Comparison of ENCODE assay signal across 8 cellular contexts in the genomic region with DNA sequence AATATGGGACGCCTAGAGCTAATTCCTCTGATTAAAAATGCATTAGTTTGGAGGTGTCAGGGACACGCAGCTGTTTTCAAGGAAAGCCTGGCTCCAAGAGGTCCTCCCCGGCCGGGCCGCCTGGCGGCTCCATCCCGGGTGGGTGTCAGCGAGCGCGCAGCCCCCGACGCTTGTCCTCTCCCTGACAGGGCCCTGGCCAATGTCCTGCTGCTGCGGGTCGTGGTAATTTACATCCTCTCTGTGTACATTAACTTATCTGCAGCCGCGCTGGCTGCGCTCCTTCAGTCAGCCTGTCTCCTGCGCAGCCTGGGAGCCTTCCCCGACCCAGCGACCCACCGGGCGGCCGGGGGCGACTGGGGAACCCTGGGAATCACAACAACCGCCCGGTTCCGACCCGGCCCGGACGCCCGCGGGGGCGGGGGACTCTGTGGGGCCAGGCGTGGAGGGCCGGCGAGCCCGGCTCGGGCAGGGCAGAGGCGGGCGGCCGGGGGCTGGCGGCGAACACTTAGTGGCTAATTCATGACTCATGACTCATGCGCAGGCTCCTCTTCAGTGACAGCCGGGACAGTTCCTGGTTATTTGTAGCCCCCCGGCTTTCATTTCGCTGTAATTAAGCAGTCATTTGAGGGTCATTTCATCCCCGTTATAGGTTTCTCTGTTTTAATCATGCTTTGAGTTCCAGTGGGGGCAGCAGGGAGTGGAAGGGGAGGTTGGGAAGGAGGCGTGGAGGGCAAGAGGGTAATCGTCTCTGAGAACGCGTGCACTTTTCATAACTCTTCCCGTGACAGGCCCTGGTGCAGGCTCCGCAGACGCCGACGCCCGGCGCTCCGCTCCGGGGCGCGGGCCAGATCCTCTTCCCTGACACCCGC.
A peak's percentile ranks its signal among the peaks of the same experiment; 100 is the strongest.
DNase-seq lines count a peak whose midpoint lies in the region; TF ChIP-seq lines count a peak whose summit lies in the region.

No MANE protein-coding gene starts in this region.

- H3K4me1 Mint-ChIP-seq in CD4-positive, alpha-beta memory T cell, result peaks cover 1 to 8% (median 3%) of the 10 kb centered on the region in 4 donors
- peaks cover 8% of the 10 kb centered on the region for H3K4me1 Mint-ChIP-seq in activated naive CD8-positive, alpha-beta T cell (ENCODE audit: low read depth)
- H3K4me1 Mint-ChIP-seq in progenitor cell of endocrine pancreas (ENCODE audit: low read depth), result peaks cover 15% of the 10 kb centered on the region

- H3K36me3 ChIP-seq in CD4-positive, alpha-beta memory T cell (ENCODE audit: insufficient read depth, low read length), result no peaks in the 10 kb centered on the region
- H3K36me3 ChIP-seq in MG63 (no peaks in the 10 kb centered on the region), left ventricle myocardium inferior (no peaks in the 10 kb centered on the region)

- H3K9me3 ChIP-seq in CD4-positive, alpha-beta memory T cell (ENCODE audit: control insufficient read depth in 1 of 2, low read length in 2 of 2), result no peaks in the 10 kb centered on the region
- no peaks in the 10 kb centered on the region for H3K9me3 ChIP-seq in MG63
- H3K9me3 ChIP-seq in left ventricle myocardium inferior (replicated peaks), result no peaks in the 10 kb centered on the region

- peaks cover 0 to 7% (median 2%) of the 10 kb centered on the region in 8 donors for H3K9me3 Mint-ChIP-seq in CD4-positive, alpha-beta memory T cell
- H3K9me3 Mint-ChIP-seq in activated naive CD8-positive, alpha-beta T cell (ENCODE audit: low read depth), result no peaks in the 10 kb centered on the region
- no peaks in the 10 kb centered on the region for H3K9me3 Mint-ChIP-seq in progenitor cell of endocrine pancreas (ENCODE audit: low read depth)

- H3K4me3 Mint-ChIP-seq in CD4-positive, alpha-beta memory T cell, result peak overlapping the region in 5 of 8 donors; percentile 22 to 79 (median 61)
- H3K4me3 Mint-ChIP-seq in activated naive CD8-positive, alpha-beta T cell, result peak overlapping the region; percentile 70
- peak overlapping the region; percentile 80 for H3K4me3 Mint-ChIP-seq in progenitor cell of endocrine pancreas (ENCODE audit: low read depth)

- H3K4me3 ChIP-seq in CD4-positive, alpha-beta memory T cell (ENCODE audit: low read length in 2 of 2), result no peak overlapping the region
- H3K4me3 ChIP-seq in MG63, result peak overlapping the region; percentile 39
- H3K4me3 ChIP-seq in left ventricle myocardium inferior, result peak overlapping the region; percentile 69

- H3K4me1 ChIP-seq in CD4-positive, alpha-beta memory T cell (ENCODE audit: insufficient read depth, low read length), result peaks cover 9% of the 10 kb centered on the region
- peaks cover 34% of the 10 kb centered on the region for H3K4me1 ChIP-seq in left ventricle myocardium inferior

- POLR2A ChIA-PET in CD4-positive, alpha-beta memory T cell (lab: Charles Lee; ENCODE audit: partially characterized antibody), result no interaction called here

- CTCF ChIA-PET in CD4-positive, alpha-beta memory T cell (lab: Charles Lee; ENCODE audit: partially characterized antibody), result no interaction called here

- TF ChIP-seq CTCF in left ventricle myocardium inferior (IDR thresholded peaks at IDR 0.05; ENCODE audit: borderline replicate concordance), result peak; percentile 50
- peak; percentile 53 for TF ChIP-seq CTCF in progenitor cell of endocrine pancreas (IDR thresholded peaks at IDR 0.05; ENCODE audit: unreplicated experiment)

- H3K27me3 ChIP-seq in CD4-positive, alpha-beta memory T cell (ENCODE audit: insufficient read depth, low read length), result peaks cover 21% of the 10 kb centered on the region
- H3K27me3 ChIP-seq in MG63, result no peaks in the 10 kb centered on the region
- H3K27me3 ChIP-seq in left ventricle myocardium inferior (ENCODE audit: low read depth), result no peaks in the 10 kb centered on the region

- intact Hi-C loops in CD4-positive, alpha-beta memory T cell (cut with micrococcal nuclease), result loop anchor here (5.0 kb wide), 1 partner anchor 392 kb away; the partner anchor contains the start of gene GATA6
- intact Hi-C loops in left ventricle myocardium inferior (cut with micrococcal nuclease), result loop anchor here (5.0 to 10.0 kb wide), 4 partner anchors 95 to 645 kb away; no protein-coding TSS in a partner anchor

- peak in 1 of 5 donors; percentile 0 for DNase-seq in CD4-positive, alpha-beta memory T cell
- DNase-seq in MG63, result peak; percentile 72
- DNase-seq in left ventricle myocardium inferior, result peak; percentile 78
- DNase-seq in progenitor cell of endocrine pancreas (ENCODE audit: low spot score, unreplicated experiment), result peak; percentile 69
- no peak for DNase-seq in HPDE6-E6E7 (ENCODE audit: extremely low spot score)
- no peak for DNase-seq in NCI-H446 (lab: John Stamatoyannopoulos, UW)
- DNase-seq in superior temporal gyrus (ENCODE audit: extremely low spot score), result no peak

- no peak overlapping the region for H3K27ac ChIP-seq in CD4-positive, alpha-beta memory T cell (ENCODE audit: low read depth, low read length)
- peak overlapping the region; percentile 98 for H3K27ac ChIP-seq in left ventricle myocardium inferior (replicated peaks)

- H3K36me3 Mint-ChIP-seq in CD4-positive, alpha-beta memory T cell, result no peaks in the 10 kb centered on the region
- no peaks in the 10 kb centered on the region for H3K36me3 Mint-ChIP-seq in activated naive CD8-positive, alpha-beta T cell
- H3K36me3 Mint-ChIP-seq in progenitor cell of endocrine pancreas (ENCODE audit: insufficient read depth), result no peaks in the 10 kb centered on the region

- H3K27ac Mint-ChIP-seq in CD4-positive, alpha-beta memory T cell, result no peak overlapping the region
- H3K27ac Mint-ChIP-seq in activated naive CD8-positive, alpha-beta T cell, result no peak overlapping the region
- peak overlapping the region; percentile 93 for H3K27ac Mint-ChIP-seq in progenitor cell of endocrine pancreas

- H3K27me3 Mint-ChIP-seq in CD4-positive, alpha-beta memory T cell, result peaks cover 28 to 30% of the 10 kb centered on the region in 2 donors
- peaks cover 19% of the 10 kb centered on the region for H3K27me3 Mint-ChIP-seq in activated naive CD8-positive, alpha-beta T cell
- peaks cover 9% of the 10 kb centered on the region for H3K27me3 Mint-ChIP-seq in progenitor cell of endocrine pancreas

Comparison
In these comparisons a context has a peak if more than half of its experiments do, and no peak if none do; other contexts are left out.
1. DNase-seq: peak in MG63 (single experiment), left ventricle myocardium inferior (single experiment) and progenitor cell of endocrine pancreas (single experiment); none in HPDE6-E6E7 (single experiment), NCI-H446 (0 of 2) and superior temporal gyrus (single experiment).
2. H3K4me3 ChIP-seq: peak in MG63 (single experiment) and left ventricle myocardium inferior (single experiment); none in CD4-positive, alpha-beta memory T cell (0 of 2).
3. Peak in every context shown above with its lines, with median percentiles within 50 percentile points of each other: H3K4me3 Mint-ChIP-seq.